28 cellular contexts compared by ENCODE assay signal in the genomic region with DNA sequence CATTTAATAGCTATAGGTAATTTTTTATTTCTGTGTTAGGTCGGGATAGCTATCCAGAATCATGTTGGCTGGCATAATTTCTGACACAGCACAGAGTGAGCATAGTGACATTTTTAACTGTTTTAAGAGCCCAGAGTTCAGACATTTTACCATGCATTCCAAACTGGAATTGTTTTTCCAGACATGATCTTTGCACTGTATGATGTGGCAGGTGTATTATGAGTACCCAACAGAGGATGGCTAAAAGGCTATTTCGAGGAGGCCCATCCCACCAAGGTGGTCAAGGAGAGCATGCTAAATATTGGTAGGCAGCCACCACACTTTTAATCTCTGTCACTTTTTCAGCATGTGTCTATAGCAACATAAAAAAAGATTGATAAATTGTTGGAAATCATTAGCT.
"Had no signal": no experiment of that assay in that cellular context is flagged by ENCODE, and none has a peak within 500 bp of the region (broad histone marks: within the 10 kb centered on the region; RNA-seq: fewer than 3 reads in every experiment).

No MANE protein-coding gene starts in this region.

- FAIRE-seq: colon, endometrium, endothelial cell of umbilical vein, frontal cortex had no signal

- H3K27me3 ChIP-seq: colonic mucosa, dorsolateral prefrontal cortex, esophagus muscularis mucosa, esophagus squamous epithelium, foreskin keratinocyte, gastrocnemius medialis, gastroesophageal sphincter, heart left ventricle, heart right ventricle had no signal

- H3K9me3 ChIP-seq: colonic mucosa, esophagus muscularis mucosa, esophagus squamous epithelium, gastrocnemius medialis, gastroesophageal sphincter had no signal

- H3K4me1 ChIP-seq: colonic mucosa, esophagus muscularis mucosa, esophagus squamous epithelium, foreskin keratinocyte, gastrocnemius medialis, gastroesophageal sphincter, heart left ventricle, heart right ventricle had no signal

- ATAC-seq: effector memory CD8-positive, alpha-beta T cell; esophagus mucosa; foreskin keratinocyte; gastrocnemius medialis; gastroesophageal sphincter; heart left ventricle; heart right ventricle had no signal

- H3K36me3 ChIP-seq: colonic mucosa, esophagus muscularis mucosa, esophagus squamous epithelium, gastrocnemius medialis, gastroesophageal sphincter, heart left ventricle, heart right ventricle had no signal

- H3K27ac ChIP-seq: colonic mucosa, coronary artery, dorsolateral prefrontal cortex, epithelial cell of prostate, esophagus muscularis mucosa, esophagus squamous epithelium, foreskin keratinocyte, gastrocnemius medialis, gastroesophageal sphincter, heart left ventricle, heart right ventricle had no signal

- H3K4me3 ChIP-seq: colonic mucosa, coronary artery, dorsolateral prefrontal cortex, esophagus muscularis mucosa, esophagus squamous epithelium, gastrocnemius medialis, gastroesophageal sphincter, heart left ventricle, heart right ventricle had no signal

- DNase-seq: colonic mucosa; cortex of kidney; dermis blood vessel endothelial cell; dorsolateral prefrontal cortex; effector CD4-positive, alpha-beta T cell; effector CD8-positive, alpha-beta T cell; effector memory CD4-positive, alpha-beta T cell; effector memory CD8-positive, alpha-beta T cell; endodermal cell; erythroblast; esophagus squamous epithelium; foreskin fibroblast; foreskin keratinocyte; foreskin melanocyte; gastrocnemius medialis; glutamatergic neuron; head of caudate nucleus; heart left ventricle; heart right ventricle had no signal
